16 cellular contexts compared by ENCODE assay signal in genomic region chr2:235255716-235256115, GRCh38.
"Had no signal": no experiment of that assay in that cellular context is flagged by ENCODE, and none has a peak within 500 bp of the region (broad histone marks: within the 10 kb centered on the region; RNA-seq: fewer than 3 reads in every experiment).

No MANE protein-coding gene starts in this region.

- ATAC-seq: activated T-cell treated with anti-CD3 and anti-CD28 coated beads, Interleukin-2, amount 50 U/mL, for 4 hours; left lung; stimulated activated naive CD8-positive, alpha-beta T cell treated with anti-CD3 and anti-CD28 coated beads, Interleukin-15, Interleukin-2, amounts not matched to agents 100 U/mL and 50 U/mL, for 24 hours had no signal

- H3K9me3 ChIP-seq: left lung, right lobe of liver had no signal

- H3K27ac Mint-ChIP-seq: activated naive CD8-positive, alpha-beta T cell; brain; progenitor cell of endocrine pancreas had no signal

- H3K36me3 ChIP-seq: left lung, right lobe of liver had no signal

- H3K4me1 ChIP-seq: left lung, right lobe of liver had no signal

- H3K9me3 Mint-ChIP-seq: activated T-cell treated with anti-CD3 and anti-CD28 coated beads, Interleukin-2, amount 50 U/mL, for 4 hours had no signal

- H3K27me3 ChIP-seq: left lung, right lobe of liver had no signal

- H3K36me3 Mint-ChIP-seq: activated naive CD8-positive, alpha-beta T cell; brain had no signal

- DNase-seq: activated CD4-positive, alpha-beta T cell treated with anti-CD3 and anti-CD28 coated beads, Interleukin-2, amount 50 U/mL, for 4 hours; activated CD4-positive, CD25-positive, alpha-beta regulatory T cell treated with anti-CD3 and anti-CD28 coated beads, Interleukin-2, amount 50 U/mL, for 72 hours; activated gamma-delta T cell; activated T-cell treated with anti-CD3 and anti-CD28 coated beads, Interleukin-2, amount 50 U/mL, for 4 hours; amygdala; cerebellar nuclear complex; dermis blood vessel endothelial cell; foreskin fibroblast; left lung; right lobe of liver; stimulated activated CD4-positive, alpha-beta T cell treated with anti-CD3 and anti-CD28 coated beads, Interleukin-4, amount 100 ng/mL, for 1 hour; stimulated activated CD8-positive, alpha-beta memory T cell treated with anti-CD3 and anti-CD28 coated beads, Interleukin-4, amount 100 ng/mL, for 48 hours; stimulated activated naive CD8-positive, alpha-beta T cell treated with anti-CD3 and anti-CD28 coated beads, Interleukin-15, Interleukin-2, amounts not matched to agents 100 U/mL and 50 U/mL, for 24 hours had no signal

- H3K4me3 ChIP-seq: left lung, right lobe of liver had no signal

- H3K27ac ChIP-seq: left lung, right lobe of liver had no signal

- H3K4me3 Mint-ChIP-seq: activated naive CD8-positive, alpha-beta T cell; activated T-cell treated with anti-CD3 and anti-CD28 coated beads, Interleukin-2, amount 50 U/mL, for 4 hours; brain had no signal
